Comparison of ENCODE assay signal across 9 cellular contexts in the genomic region with DNA sequence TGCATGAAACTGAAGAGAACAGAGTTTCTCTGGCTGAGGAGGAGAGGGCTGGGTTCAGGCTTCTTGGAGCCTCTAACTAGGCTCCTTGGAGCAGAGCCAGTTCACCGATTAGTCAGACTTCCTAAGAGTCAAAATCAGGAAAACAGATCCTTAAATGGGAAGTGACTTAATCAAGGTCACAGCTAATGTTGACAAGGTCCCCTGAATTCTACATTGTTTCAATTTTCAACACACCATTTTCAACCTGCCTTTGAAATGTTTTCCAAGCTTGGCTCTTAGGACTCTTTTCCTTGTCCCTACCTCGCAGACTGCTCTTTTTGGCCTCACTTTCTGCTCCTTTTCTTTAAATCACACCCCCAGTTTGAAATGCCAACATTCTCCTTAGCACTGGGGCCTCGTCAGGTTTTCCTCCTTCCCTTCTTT. TPM values are rescaled to one million over a fixed set of nuclear protein-coding genes. Genes with fewer than 3 reads are reported as not detected.
DNase-seq lines count a peak whose midpoint lies in the region; ATAC-seq, FAIRE-seq and TF ChIP-seq lines count a peak whose summit lies in the region.
"Had no signal": no experiment of that assay in that cellular context is flagged by ENCODE, and none has a peak within 500 bp of the region (broad histone marks: within the 10 kb centered on the region; RNA-seq: fewer than 3 reads in every experiment).

No MANE protein-coding gene starts in this region.

- no peak for TF ChIP-seq EP300 in esophagus muscularis mucosa (IDR thresholded peaks at IDR 0.05)

- peak overlapping the region; percentile 55 for H3K4me2 ChIP-seq in PC-3 (ENCODE audit: low read length)

- H3K27me3 ChIP-seq in PC-3 (ENCODE audit: low read length) = no peaks in the 10 kb centered on the region
- H3K27me3 ChIP-seq in esophagus muscularis mucosa = no peaks in the 10 kb centered on the region

- 16% methylated on average over 3 of the region's 3 CpGs for WGBS in esophagus muscularis mucosa

- H3K9me3 Mint-ChIP-seq in nephron = peaks cover 7% of the 10 kb centered on the region

- no peaks in the 10 kb centered on the region for H3K9me2 ChIP-seq in PC-3 (replicated peaks; ENCODE audit: low read length)

- peaks cover 37% of the 10 kb centered on the region for H3K4me1 Mint-ChIP-seq in nephron

- H3K4me1 ChIP-seq in PC-3 (ENCODE audit: insufficient read depth, low read length) (peaks cover 27% of the 10 kb centered on the region), esophagus muscularis mucosa (peaks cover 31 to 49% (median 36%) of the 10 kb centered on the region in 4 donors)

- ATAC-seq in PC-3 (peak; percentile 76), GM21723 (IDR thresholded peaks at IDR 0.05; ENCODE audit: unreplicated experiment) (no peak)

- no peak overlapping the region for H2AFZ ChIP-seq in PC-3 (ENCODE audit: low read length)

- FAIRE-seq in D721Med (lab: Jason Lieb, UNC) = no peak

- H3K4me3 ChIP-seq in PC-3 (ENCODE audit: low read length) (no peak overlapping the region; the same call in 1 of the 2 replicates), esophagus muscularis mucosa (no peak overlapping the region)

- H3K79me2 ChIP-seq in PC-3 (ENCODE audit: low read length) = no peaks in the 10 kb centered on the region

- H3K36me3 ChIP-seq in PC-3 (ENCODE audit: low read depth, low read length) (no peaks in the 10 kb centered on the region), esophagus muscularis mucosa (no peaks in the 10 kb centered on the region)

- H4K20me1 ChIP-seq in PC-3 (ENCODE audit: low read length) = no peaks in the 10 kb centered on the region

- H3F3A ChIP-seq in PC-3 (ENCODE audit: low read length, unreplicated experiment) = no peaks in the 10 kb centered on the region

- TF ChIP-seq CTCF in PC-3 (conservative IDR thresholded peaks at IDR 0.05; ENCODE audit: low read depth, low read length) (no peak), esophagus muscularis mucosa (IDR thresholded peaks at IDR 0.05) (no peak), nephron (IDR thresholded peaks at IDR 0.05; ENCODE audit: unreplicated experiment in 3 of 3) (no peak), D721Med (IDR thresholded peaks at IDR 0.05; ENCODE audit: insufficient read depth, missing control alignments) (no peak)

- H3K9me3 ChIP-seq in PC-3 (ENCODE audit: low read length) (no peaks in the 10 kb centered on the region), esophagus muscularis mucosa (no peaks in the 10 kb centered on the region)

- H3K27me3 Mint-ChIP-seq in nephron (ENCODE audit: low read depth) = peaks cover 12% of the 10 kb centered on the region

- CTCF ChIA-PET in PC-3 (lab: Charles Lee) = no interaction called here

- H3K36me3 Mint-ChIP-seq in nephron (ENCODE audit: low read depth) = peaks cover 3% of the 10 kb centered on the region

- H3K27ac ChIP-seq in PC-3 (ENCODE audit: low read length) (peak overlapping the region; percentile 16), esophagus muscularis mucosa (replicated peaks in 1 of 4) (peak overlapping the region; percentile 80 to 84 (median 82))

- intact Hi-C loops in PC-3 (cut with micrococcal nuclease) = loop anchor here (2.0 to 10.0 kb wide), 2 partner anchors 37 to 399 kb away; a partner anchor contains a TSS
- intact Hi-C loops in esophagus muscularis mucosa (cut with DNase I) = no loop called here

- peak; percentile 65 for DNase-seq in AG08396 (ENCODE audit: low spot score)
- peak; percentile 99 for DNase-seq in PC-3
- no peak for DNase-seq in esophagus muscularis mucosa (ENCODE audit: extremely low spot score)
- no peak for DNase-seq in D721Med (ENCODE audit: insufficient read length, low spot score)
- DNase-seq in activated CD8-positive, alpha-beta memory T cell treated with anti-CD3 and anti-CD28 coated beads for 24 hours = no peak
- DNase-seq in stimulated activated naive CD4-positive, alpha-beta T cell treated with Interleukin-2 at 50 U/mL for 16 hours (lab: John Stamatoyannopoulos, UW) = no peak

- POLR2A ChIA-PET in PC-3 (lab: Charles Lee; ENCODE audit: unreplicated experiment) = no interaction called here

- no peak overlapping the region for H3K4me3 Mint-ChIP-seq in nephron

- no peak overlapping the region for H3K9ac ChIP-seq in PC-3 (ENCODE audit: low read length)

- H3K27ac Mint-ChIP-seq in nephron = peak overlapping the region; percentile 39 to 91 (median 84)

- no TSS peak for BruUV-seq in PC-3 (replicated peaks; lab: Mats Ljungman, UMichigan)

- no peak for TF ChIP-seq POLR2A in esophagus muscularis mucosa (IDR thresholded peaks at IDR 0.05; ENCODE audit: low read depth)

RNA-seq across cellular contexts. Expression of a gene that starts 16.3 kb away (rescaled TPM):
- total RNA-seq in PC-3 (2014; rRNA removed) = 1.6 and 2.2 TPM in 2 replicates
- total RNA-seq in esophagus muscularis mucosa = under 1 TPM in 2 of 4 donors, not detected in 2; 0.50 to 0.52 TPM
- total RNA-seq: mononuclear cell had no signal

RNA-seq across cellular contexts. Expression of a gene that starts 28.2 kb away (rescaled TPM):
- 0.36 and 0.69 TPM in 2 replicates for total RNA-seq in PC-3 (2014; rRNA removed)
- total RNA-seq in esophagus muscularis mucosa = 10 to 100 TPM; 48.6 to 61.5 (median 54.9) TPM

RNA-seq across cellular contexts. Expression of a gene that starts 36.4 kb away (rescaled TPM):
- 149 and 167 TPM in 2 replicates for total RNA-seq in PC-3 (2014; rRNA removed)
- total RNA-seq in esophagus muscularis mucosa = 10 to 100 TPM; 48.2 to 51.1 (median 49.1) TPM

Comparison
In these comparisons a context has a peak if more than half of its experiments do, and no peak if none do; other contexts are left out.
1. DNase-seq: peak in AG08396 (single experiment) and PC-3 (single experiment); none in esophagus muscularis mucosa (single experiment), D721Med (single experiment), activated CD8-positive, alpha-beta memory T cell treated with anti-CD3 and anti-CD28 coated beads for 24 hours (single experiment) and stimulated activated naive CD4-positive, alpha-beta T cell treated with Interleukin-2 at 50 U/mL for 16 hours (single experiment).
2. RNA of a gene that starts 28.2 kb away (total RNA-seq): 48.6 to 61.5 TPM in esophagus muscularis mucosa; 0.36 to 0.69 TPM in PC-3; every median in the first group is over 10 times any median in the second.